In the genomic region with DNA sequence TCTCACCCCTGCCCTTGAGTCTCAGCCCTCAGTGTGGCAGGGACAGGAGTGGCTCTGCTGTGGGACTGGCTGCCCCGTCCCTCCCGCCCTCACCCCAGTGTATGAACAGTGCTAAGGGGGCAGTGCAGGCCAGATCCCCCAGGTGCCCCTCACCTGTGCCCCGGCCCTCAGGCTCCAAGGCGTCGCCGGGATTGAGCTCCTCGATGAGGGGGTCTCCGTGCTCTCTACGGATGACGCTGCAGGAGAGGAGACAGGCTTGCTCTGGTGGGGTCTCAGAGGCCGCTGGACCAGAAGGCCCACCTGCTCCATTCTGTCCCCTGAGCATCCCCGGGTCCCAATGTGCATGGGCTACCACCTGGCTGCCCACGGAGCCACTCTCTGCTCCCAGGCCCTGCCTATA, we compare ENCODE assay signal across 8 cellular contexts. TPM values are rescaled to one million over a fixed set of nuclear protein-coding genes. Genes with fewer than 3 reads are reported as not detected.
"Had no signal": no experiment of that assay in that cellular context is flagged by ENCODE, and none has a peak within 500 bp of the region (broad histone marks: within the 10 kb centered on the region; RNA-seq: fewer than 3 reads in every experiment).

No MANE protein-coding gene starts in this region.

- DNase-seq: IMR-90, KBM-7, KG1 had no signal

- H3K27ac Mint-ChIP-seq: IgD-negative memory B cell had no signal

- H3K4me3 ChIP-seq: K562 had no signal

- H3K4me1 Mint-ChIP-seq: IgD-negative memory B cell had no signal

- H3K9ac ChIP-seq: KMS-11 had no signal

- ATAC-seq: HepG2, K562 had no signal

- H3K4me2 ChIP-seq: KMS-11 had no signal

- H3K27ac ChIP-seq: HL-60, KMS-11 had no signal

- H3K36me3 Mint-ChIP-seq: IgD-negative memory B cell had no signal

- H3K4me3 Mint-ChIP-seq: IgD-negative memory B cell had no signal

RNA-seq across cellular contexts. Expression of a gene that starts 47.1 kb away (rescaled TPM):
- total RNA-seq: HepG2, IMR-90 had no signal
- polyA plus RNA-seq: HepG2, IgD-negative memory B cell, IMR-90 had no signal
